In the genomic region with DNA sequence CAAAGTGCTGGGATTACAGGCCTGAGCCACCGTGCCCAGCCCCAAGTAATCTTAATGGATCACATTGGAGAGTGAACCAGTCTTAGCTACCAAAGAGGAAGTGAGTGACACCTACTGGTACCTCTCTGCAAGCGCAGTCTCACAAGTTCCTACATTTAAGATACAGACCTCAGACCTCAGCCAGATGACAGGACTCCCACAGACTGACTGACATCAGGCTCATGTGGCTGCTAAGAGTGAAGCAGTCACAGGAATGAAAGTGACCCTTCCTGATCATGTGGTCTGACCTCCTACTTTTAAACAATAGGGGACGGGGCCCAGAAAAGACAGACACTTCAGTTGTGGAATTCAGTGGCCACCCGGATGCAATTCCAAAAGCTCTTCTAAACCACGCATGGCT, we compare ENCODE assay signal across 8 cellular contexts. TPM values are rescaled to one million over a fixed set of nuclear protein-coding genes. Genes with fewer than 3 reads are reported as not detected.
DNase-seq lines count a peak whose midpoint lies in the region; TF ChIP-seq lines count a peak whose summit lies in the region.

No MANE protein-coding gene starts in this region.

- H3K27ac ChIP-seq in HEK293 (ENCODE audit: extremely low read depth, low read depth, low read length): no peak overlapping the region

- H3K4me3 Mint-ChIP-seq in activated naive CD4-positive, alpha-beta T cell treated with anti-CD3 and anti-CD28 coated beads for 36 hours: no peak overlapping the region

- in situ Hi-C loops in SK-MEL-5 (cut with HindIII; ENCODE audit: low pct_unique_long_range_greater_than_20kb, low sequenced_read_pairs): no loop called here

- H3K27me3 Mint-ChIP-seq in activated naive CD4-positive, alpha-beta T cell treated with anti-CD3 and anti-CD28 coated beads for 36 hours (ENCODE audit: low read depth): no peaks in the 10 kb centered on the region

- H3K4me1 ChIP-seq in HEK293 (ENCODE audit: control insufficient read depth, insufficient read depth, low read length): no peaks in the 10 kb centered on the region

- peak; percentile 76 for DNase-seq in M059J (ENCODE audit: low read depth)
- DNase-seq in SK-MEL-5 (ENCODE audit: low read depth, low spot score): peak; percentile 94
- DNase-seq in activated naive CD4-positive, alpha-beta T cell treated with anti-CD3 and anti-CD28 coated beads for 36 hours: peak; percentile 85
- DNase-seq in head of caudate nucleus: peak in 41 of 42 donors; percentile 31 to 88 (median 68)
- DNase-seq in pulmonary artery endothelial cell (ENCODE audit: low read depth, low spot score): peak; percentile 71
- DNase-seq in cortex of kidney (lab: John Stamatoyannopoulos, UW): no peak

- intact Hi-C loops in activated naive CD4-positive, alpha-beta T cell treated with anti-CD3 and anti-CD28 coated beads for 36 hours (cut with micrococcal nuclease): loop anchor here (1.0 to 10.0 kb wide), 8 partner anchors 19 to 573 kb away; no protein-coding TSS in a partner anchor
- intact Hi-C loops in head of caudate nucleus (cut with DNase I): no loop called here

- CTCF ChIA-PET in HEK293 (lab: Yijun Ruan, JAX): interaction anchor here (0.6 to 2.8 kb wide), 17 partner anchors 8 to 1396 kb away, joined by 3 to 13 read pairs (median 4); no protein-coding TSS in a partner anchor
- CTCF ChIA-PET in activated naive CD4-positive, alpha-beta T cell treated with anti-CD3 and anti-CD28 coated beads for 36 hours (lab: Charles Lee): interaction anchor here (0.6 to 4.2 kb wide), 31 partner anchors 8 to 338 kb away, joined by 3 to 25 read pairs (median 5); partner anchors contain the start of gene LEO1

- POLR2A ChIA-PET in HEK293 (lab: Yijun Ruan, JAX): interaction anchor here (0.7 to 1.0 kb wide), 2 partner anchors 10 to 19 kb away, joined by 3 read pairs; no protein-coding TSS in a partner anchor

- H3K4me1 Mint-ChIP-seq in activated naive CD4-positive, alpha-beta T cell treated with anti-CD3 and anti-CD28 coated beads for 36 hours (ENCODE audit: low read depth): peaks cover 17% of the 10 kb centered on the region

- H3K9me3 ChIP-seq in HEK293 (ENCODE audit: control insufficient read depth, insufficient read depth, low read depth, low read length): no peaks in the 10 kb centered on the region

- H3K36me3 ChIP-seq in HEK293 (ENCODE audit: control insufficient read depth in 2 of 2, insufficient read depth in 1 of 2, low read length in 2 of 2): peaks cover 7 to 43% of the 10 kb centered on the region in 2 experiments

- H3K4me3 ChIP-seq in HEK293 (ENCODE audit: low read depth, low read length): no peak overlapping the region

- no peaks in the 10 kb centered on the region for H3K36me3 Mint-ChIP-seq in activated naive CD4-positive, alpha-beta T cell treated with anti-CD3 and anti-CD28 coated beads for 36 hours (ENCODE audit: low read depth)

- no peak overlapping the region for H3K27ac Mint-ChIP-seq in activated naive CD4-positive, alpha-beta T cell treated with anti-CD3 and anti-CD28 coated beads for 36 hours

- TF ChIP-seq CTCF in GM12874 (IDR thresholded peaks at IDR 0.05; ENCODE audit: insufficient read depth, low read depth, low read length): peak; percentile 80; the same call in 1 of the 2 replicates
- TF ChIP-seq CTCF in HEK293 (tag by site-specific recombination; IDR thresholded peaks at IDR 0.05): no peak

- no peaks in the 10 kb centered on the region for H3K9me3 Mint-ChIP-seq in activated naive CD4-positive, alpha-beta T cell treated with anti-CD3 and anti-CD28 coated beads for 36 hours

TF ChIP-seq in HEK293, 187 proteins besides CTCF, POLR2A, EP300 and RAD21:
- TF ChIP-seq ZNF654 (tag by site-specific recombination; IDR thresholded peaks at IDR 0.05; ENCODE audit: low read depth): peak; percentile 59
- TF ChIP-seq ZNF658 (tag by site-specific recombination; IDR thresholded peaks at IDR 0.05): no peak

RNA-seq across cellular contexts. Expression of gene GNB5, which starts 36.3 kb away (rescaled TPM):
- total RNA-seq in M059J (2014; rRNA removed; shearing (Covaris generic)): 37.8 and 47.5 TPM in 2 replicates
- 24.1 and 28.2 TPM in 2 replicates for total RNA-seq in SK-MEL-5 (2014; rRNA removed; shearing (Covaris generic))
- 55.3 and 56.0 TPM in 2 replicates for polyA plus RNA-seq in SK-MEL-5 (2015; cell fraction: cytosol; rRNA removed)
- polyA plus RNA-seq in SK-MEL-5 (2015; cell fraction: nucleus; rRNA removed): 19.0 and 41.6 TPM in 2 replicates
- 10 to 100 TPM; 23.2 to 23.6 TPM for total RNA-seq in activated naive CD4-positive, alpha-beta T cell treated with anti-CD3 and anti-CD28 coated beads for 36 hours
- 29.7 and 32.1 TPM in 2 replicates for total RNA-seq in pulmonary artery endothelial cell
